ENCODE assay signal across 20 cellular contexts in the genomic region with DNA sequence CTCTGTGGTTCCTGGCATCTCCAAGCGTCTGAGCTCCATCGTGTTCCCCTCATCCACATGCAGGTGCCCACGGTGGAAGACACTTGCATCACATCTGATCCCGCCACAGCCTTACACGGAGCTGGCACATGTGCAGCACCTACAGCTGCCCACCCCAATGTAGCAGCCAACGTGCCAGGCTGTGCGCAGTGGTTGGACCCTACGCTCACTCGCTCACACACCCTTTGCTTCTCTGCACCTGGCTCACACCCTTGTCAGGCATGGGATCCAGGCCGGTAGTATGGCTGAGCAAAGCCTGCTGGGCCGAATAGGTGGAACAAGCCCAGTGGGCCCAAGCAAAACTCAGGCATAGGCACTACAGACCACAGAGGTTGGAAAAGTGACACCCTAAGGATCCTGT.
DNase-seq lines count a peak whose midpoint lies in the region; ATAC-seq, FAIRE-seq and TF ChIP-seq lines count a peak whose summit lies in the region.
"Had no signal": no experiment of that assay in that cellular context is flagged by ENCODE, and none has a peak within 500 bp of the region (broad histone marks: within the 10 kb centered on the region; RNA-seq: fewer than 3 reads in every experiment).

No MANE protein-coding gene starts in this region.

- H3K36me3 ChIP-seq in GM23338 (ENCODE audit: insufficient read depth): no peaks in the 10 kb centered on the region
- H3K36me3 ChIP-seq in HepG2 (replicated peaks in 1 of 2; ENCODE audit: control insufficient read depth in 1 of 2, insufficient read depth in 2 of 2, low read length in 2 of 2): no peaks in the 10 kb centered on the region
- no peaks in the 10 kb centered on the region for H3K36me3 ChIP-seq in neural progenitor cell
- H3K36me3 ChIP-seq: BE2C, HAP-1 had no signal

- POLR2A ChIA-PET in HepG2 (lab: Yijun Ruan, JAX): no interaction called here

- peak overlapping the region; percentile 23; the same call in 1 of the 2 replicates for H2AFZ ChIP-seq in GM23338
- H2AFZ ChIP-seq in HepG2 (ENCODE audit: low read length): no peak overlapping the region
- peak overlapping the region; percentile 26 for H2AFZ ChIP-seq in neural progenitor cell (replicated peaks)

- no peak overlapping the region for H3K4me3 Mint-ChIP-seq in GM23338
- H3K4me3 Mint-ChIP-seq in neural progenitor cell: no peak overlapping the region
- H3K4me3 Mint-ChIP-seq in stimulated activated effector memory CD8-positive, alpha-beta T cell treated with anti-CD3 and anti-CD28 coated beads, Interleukin-12 subunit alpha, Interleukin-12 subunit beta, amount 100 ng/mL, for 72 hours: no peak overlapping the region
- H3K4me3 Mint-ChIP-seq: CD4-positive, CD25-positive, alpha-beta regulatory T cell; CD8-positive, alpha-beta memory T cell had no signal

- TF ChIP-seq EP300 in HepG2 (IDR thresholded peaks at IDR 0.05; ENCODE audit: low read depth in 2 of 2, low read length in 2 of 2): no peak
- TF ChIP-seq EP300 in HepG2 (CRISPR knock-in tag; IDR thresholded peaks at IDR 0.05; ENCODE audit: borderline replicate concordance): no peak

- CTCF ChIA-PET in HepG2 (lab: Yijun Ruan, JAX; ENCODE audit: low intra/inter-chr PET ratio, low total read pairs): no interaction called here

- intact Hi-C loops in HepG2 (cut with micrococcal nuclease; ENCODE audit: unreplicated experiment): no loop called here

- no peaks in the 10 kb centered on the region for H3K4me1 ChIP-seq in GM23338 (ENCODE audit: insufficient read depth)
- H3K4me1 ChIP-seq in HepG2 (ENCODE audit: insufficient read depth, low read length): no peaks in the 10 kb centered on the region; the same call in 1 of the 2 replicates
- no peaks in the 10 kb centered on the region for H3K4me1 ChIP-seq in neural progenitor cell
- H3K4me1 ChIP-seq: BE2C, HAP-1 had no signal

- peaks cover 17% of the 10 kb centered on the region; the same call in 2 of the 3 replicates for H3K36me3 Mint-ChIP-seq in GM23338 (ENCODE audit: low read depth)
- no peaks in the 10 kb centered on the region for H3K36me3 Mint-ChIP-seq in neural progenitor cell
- no peaks in the 10 kb centered on the region for H3K36me3 Mint-ChIP-seq in stimulated activated effector memory CD8-positive, alpha-beta T cell treated with anti-CD3 and anti-CD28 coated beads, Interleukin-12 subunit alpha, Interleukin-12 subunit beta, amount 100 ng/mL, for 72 hours
- H3K36me3 Mint-ChIP-seq: CD4-positive, CD25-positive, alpha-beta regulatory T cell; CD8-positive, alpha-beta memory T cell had no signal

- no peak overlapping the region for H3K27ac Mint-ChIP-seq in GM23338
- H3K27ac Mint-ChIP-seq in neural progenitor cell: no peak overlapping the region
- H3K27ac Mint-ChIP-seq in stimulated activated effector memory CD8-positive, alpha-beta T cell treated with anti-CD3 and anti-CD28 coated beads, Interleukin-12 subunit alpha, Interleukin-12 subunit beta, amount 100 ng/mL, for 72 hours: no peak overlapping the region
- H3K27ac Mint-ChIP-seq: CD4-positive, CD25-positive, alpha-beta regulatory T cell; CD8-positive, alpha-beta memory T cell had no signal

- in situ Hi-C loops in HepG2 (cut with HindIII; ENCODE audit: extremely low pct_ligation_motif_present, low pct_unique_long_range_greater_than_20kb): no loop called here

- H3K9me3 ChIP-seq in HepG2 (ENCODE audit: low read length) (no peaks in the 10 kb centered on the region; the same call in 1 of the 2 replicates), neural progenitor cell (ENCODE audit: low read depth) (no peaks in the 10 kb centered on the region)
- H3K9me3 ChIP-seq: BE2C, HAP-1 had no signal

- no peak for TF ChIP-seq RAD21 in HepG2 (CRISPR knock-in tag; IDR thresholded peaks at IDR 0.05)

- DNase-seq in GM23338 (ENCODE audit: low spot score) (no peak), HepG2 (ENCODE audit: low spot score) (no peak), neural progenitor cell (ENCODE audit: low spot score) (no peak), AML-193 (lab: John Stamatoyannopoulos, UW) (no peak), NCI-H146 treated with DMSO at 0.1 percent for 48 hours (lab: John Stamatoyannopoulos, UW; ENCODE audit: unreplicated experiment) (no peak), T-helper 1 cell (no peak)
- DNase-seq in stimulated activated effector memory CD8-positive, alpha-beta T cell treated with anti-CD3 and anti-CD28 coated beads, Interleukin-12 subunit alpha, Interleukin-12 subunit beta, amount 100 ng/mL, for 72 hours (ENCODE audit: low spot score in 2 of 2): no peak
- DNase-seq: BE2C; C1 segment of cervical spinal cord; CD4-positive, CD25-positive, alpha-beta regulatory T cell; CD8-positive, alpha-beta memory T cell; COR-L47; DMS 273 treated with DMSO at 0.1 percent for 48 hours; DND-41 had no signal

- H3K4me3 ChIP-seq in GM23338 (no peak overlapping the region), HepG2 (replicated peaks in 1 of 3; ENCODE audit: insufficient read depth in 1 of 3, low read depth in 2 of 3, low read length in 3 of 3) (no peak overlapping the region), neural progenitor cell (no peak overlapping the region)
- H3K4me3 ChIP-seq: HAP-1 had no signal

- peaks cover 21% of the 10 kb centered on the region for H3K9me3 Mint-ChIP-seq in GM23338
- H3K9me3 Mint-ChIP-seq in neural progenitor cell: peaks cover 9% of the 10 kb centered on the region
- H3K9me3 Mint-ChIP-seq in stimulated activated effector memory CD8-positive, alpha-beta T cell treated with anti-CD3 and anti-CD28 coated beads, Interleukin-12 subunit alpha, Interleukin-12 subunit beta, amount 100 ng/mL, for 72 hours: peaks cover 16% of the 10 kb centered on the region

- no peak for FAIRE-seq in HepG2 (lab: Jason Lieb, UNC)
- FAIRE-seq: G401.6, GM12891, GM19239, H1 had no signal

- H3K27ac ChIP-seq in GM23338 (ENCODE audit: low read depth): no peak overlapping the region
- H3K27ac ChIP-seq in HepG2 (ENCODE audit: extremely low read length, insufficient read depth, low read length): no peak overlapping the region
- H3K27ac ChIP-seq in neural progenitor cell: no peak overlapping the region

- H3K79me2 ChIP-seq in GM23338 (replicated peaks; ENCODE audit: insufficient read depth) (no peaks in the 10 kb centered on the region), HepG2 (ENCODE audit: insufficient read depth, low read length) (no peaks in the 10 kb centered on the region), neural progenitor cell (ENCODE audit: low read depth) (no peaks in the 10 kb centered on the region)

- H3K4me1 Mint-ChIP-seq in GM23338 (no peaks in the 10 kb centered on the region; the same call in 2 of the 3 replicates), neural progenitor cell (no peaks in the 10 kb centered on the region)
- H3K4me1 Mint-ChIP-seq in stimulated activated effector memory CD8-positive, alpha-beta T cell treated with anti-CD3 and anti-CD28 coated beads, Interleukin-12 subunit alpha, Interleukin-12 subunit beta, amount 100 ng/mL, for 72 hours: no peaks in the 10 kb centered on the region
- H3K4me1 Mint-ChIP-seq: CD4-positive, CD25-positive, alpha-beta regulatory T cell; CD8-positive, alpha-beta memory T cell had no signal

- H3F3A ChIP-seq in GM23338 (replicated peaks; ENCODE audit: low read depth) (no peaks in the 10 kb centered on the region), neural progenitor cell (ENCODE audit: low read depth) (no peaks in the 10 kb centered on the region)

- H3K9ac ChIP-seq in HepG2 (ENCODE audit: insufficient read depth, low read depth, low read length): no peak overlapping the region
- H3K9ac ChIP-seq in neural progenitor cell: no peak overlapping the region

- TF ChIP-seq CTCF in GM23338 (conservative IDR thresholded peaks at IDR 0.05; ENCODE audit: low read depth in 2 of 2): no peak
- TF ChIP-seq CTCF in HepG2 (CRISPR knock-in tag; IDR thresholded peaks at IDR 0.05): no peak
- no peak for TF ChIP-seq CTCF in neural progenitor cell (IDR thresholded peaks at IDR 0.05)

- H3K4me2 ChIP-seq in GM23338: no peak overlapping the region
- no peak overlapping the region for H3K4me2 ChIP-seq in HepG2 (ENCODE audit: low read depth, low read length)
- H3K4me2 ChIP-seq in neural progenitor cell: no peak overlapping the region

- H4K20me1 ChIP-seq in GM23338 (replicated peaks; ENCODE audit: insufficient read depth) (no peaks in the 10 kb centered on the region), HepG2 (ENCODE audit: insufficient read depth, low read length) (no peaks in the 10 kb centered on the region), neural progenitor cell (ENCODE audit: low read depth) (no peaks in the 10 kb centered on the region)

- H3K27me3 ChIP-seq in GM23338 (ENCODE audit: insufficient read depth) (no peaks in the 10 kb centered on the region), HepG2 (ENCODE audit: control insufficient read depth in 1 of 2, insufficient read depth in 2 of 2, low read length in 2 of 2) (no peaks in the 10 kb centered on the region; a peak in 1 of 5 replicates), neural progenitor cell (no peaks in the 10 kb centered on the region)
- H3K27me3 ChIP-seq: BE2C had no signal

- BruUV-seq in HepG2 (replicated peaks; lab: Mats Ljungman, UMichigan): no TSS peak

- H3K27me3 Mint-ChIP-seq in GM23338 (ENCODE audit: insufficient read depth, low read depth, poor library complexity) (peaks cover 2% of the 10 kb centered on the region), neural progenitor cell (ENCODE audit: insufficient read depth, low read depth) (no peaks in the 10 kb centered on the region)
- H3K27me3 Mint-ChIP-seq: CD4-positive, CD25-positive, alpha-beta regulatory T cell; CD8-positive, alpha-beta memory T cell had no signal

- H3K9me2 ChIP-seq in GM23338 (ENCODE audit: insufficient read depth): peaks cover 7% of the 10 kb centered on the region; the same call in 1 of the 2 replicates

- WGBS in HepG2 (ENCODE audit: low lambda C conversion rate): 6% methylated on average over 2 of the region's 11 CpGs

- ATAC-seq in GM23338 (no peak), HepG2 (peak; percentile 28; the same call in 1 of the 3 replicates), GM21526 (IDR thresholded peaks at IDR 0.05; ENCODE audit: low FRiP score, unreplicated experiment) (no peak)
- ATAC-seq in stimulated activated effector memory CD8-positive, alpha-beta T cell treated with anti-CD3 and anti-CD28 coated beads, Interleukin-12 subunit alpha, Interleukin-12 subunit beta, amount 100 ng/mL, for 72 hours: peak; percentile 13

- no peak for TF ChIP-seq POLR2A in HepG2 (IDR thresholded peaks at IDR 0.05; ENCODE audit: insufficient read depth in 1 of 2, low read depth in 2 of 2, low read length in 2 of 2)

TF ChIP-seq in GM23338, 12 proteins besides CTCF, POLR2A, EP300 and RAD21 (continues in another document):
- TF ChIP-seq JUNB (IDR thresholded peaks at IDR 0.05; ENCODE audit: unreplicated experiment): no peak
- TF ChIP-seq STAT1 (IDR thresholded peaks at IDR 0.05; ENCODE audit: unreplicated experiment): no peak
- no peak for TF ChIP-seq ZNF114 (CRISPR knock-in tag; IDR thresholded peaks at IDR 0.05)
- TF ChIP-seq NANOG (IDR thresholded peaks at IDR 0.05; ENCODE audit: borderline replicate concordance): no peak

TF ChIP-seq in HepG2, 621 proteins besides CTCF, POLR2A, EP300 and RAD21 (continues in another document):
- TF ChIP-seq RXRA (CRISPR knock-in tag; IDR thresholded peaks at IDR 0.05) (no peak), RORA (CRISPR knock-in tag; IDR thresholded peaks at IDR 0.05) (no peak), NCOR1 (IDR thresholded peaks at IDR 0.05; ENCODE audit: borderline replicate concordance, low read length) (no peak), SALL2 (CRISPR knock-in tag; IDR thresholded peaks at IDR 0.05) (no peak)

Comparison
In these comparisons a context has a peak if more than half of its experiments do, and no peak if none do; other contexts are left out.
1. ATAC-seq: peak in HepG2 (single experiment) and stimulated activated effector memory CD8-positive, alpha-beta T cell treated with anti-CD3 and anti-CD28 coated beads, Interleukin-12 subunit alpha, Interleukin-12 subunit beta, amount 100 ng/mL, for 72 hours (single experiment); none in GM23338 (single experiment) and GM21526 (single experiment).